Comparison of ENCODE assay signal across 13 cellular contexts in the genomic region with DNA sequence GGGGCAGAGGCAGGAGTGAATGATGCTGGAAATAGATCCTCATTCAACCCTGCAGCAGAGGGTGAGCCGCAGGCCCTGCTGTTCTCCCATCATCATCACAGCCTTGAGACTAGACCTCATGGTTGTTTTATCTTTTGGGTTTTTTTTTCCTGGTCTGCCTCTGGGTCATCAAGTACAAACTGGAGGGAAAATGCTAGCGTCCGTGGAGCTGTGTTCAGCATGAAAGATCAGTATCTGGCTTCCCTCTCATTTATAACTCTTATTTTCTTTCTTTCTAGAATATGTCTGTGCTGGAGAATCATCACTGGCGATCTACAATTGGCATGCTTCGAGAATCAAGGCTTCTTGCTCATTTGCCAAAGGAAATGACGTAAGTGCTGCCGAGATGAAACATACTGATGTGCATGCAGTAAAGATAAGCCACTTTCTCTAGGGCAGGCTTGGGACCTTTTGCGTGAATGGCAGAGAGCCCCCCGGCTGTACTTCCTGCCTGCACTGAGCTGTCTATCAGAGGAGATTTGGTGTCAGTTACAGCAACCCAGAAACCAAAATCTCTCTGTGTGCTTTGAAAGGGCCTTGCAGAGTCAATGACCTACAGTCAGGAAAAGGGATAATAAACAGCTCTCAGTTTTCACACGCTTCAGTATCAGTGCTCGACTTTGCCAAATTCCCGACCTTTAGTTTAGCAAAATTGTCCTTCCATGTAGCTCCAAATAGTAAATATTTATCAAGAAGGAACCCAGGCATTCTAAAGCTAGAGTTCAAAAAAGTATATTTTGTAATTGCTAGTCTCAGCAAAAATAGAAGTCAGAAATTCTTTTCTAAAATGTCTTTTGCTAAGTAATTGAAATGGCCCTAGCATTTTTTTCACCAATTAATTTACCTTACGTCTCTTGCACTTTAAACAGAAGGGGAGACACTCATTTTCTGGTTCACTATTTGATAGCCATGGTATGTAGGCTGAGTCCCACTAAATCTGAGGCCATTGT.
DNase-seq lines count a peak whose midpoint lies in the region; ATAC-seq, FAIRE-seq and TF ChIP-seq lines count a peak whose summit lies in the region.
"Had no signal": no experiment of that assay in that cellular context is flagged by ENCODE, and none has a peak within 500 bp of the region (broad histone marks: within the 10 kb centered on the region; RNA-seq: fewer than 3 reads in every experiment).

No MANE protein-coding gene starts in this region.

- intact Hi-C loops in activated CD4-positive, alpha-beta T cell treated with anti-CD3 and anti-CD28 coated beads for 36 hours (cut with DNase I, micrococcal nuclease): no loop called here
- intact Hi-C loops in HepG2 (cut with micrococcal nuclease; ENCODE audit: unreplicated experiment): no loop called here

- peaks cover 6% of the 10 kb centered on the region for H3K4me1 Mint-ChIP-seq in activated CD4-positive, alpha-beta T cell treated with anti-CD3 and anti-CD28 coated beads for 36 hours
- no peaks in the 10 kb centered on the region for H3K4me1 Mint-ChIP-seq in stimulated activated naive B cell treated with anti-CD40 and anti-IgM and Interleukin-4, amounts not matched to agents 10 μg/mL and 1 μg/mL and 100 μg/mL, for 72 hours
- H3K4me1 Mint-ChIP-seq: brain had no signal

- no peaks in the 10 kb centered on the region for H4K20me1 ChIP-seq in HepG2 (ENCODE audit: insufficient read depth, low read length)

- POLR2A ChIA-PET in activated CD4-positive, alpha-beta T cell treated with anti-CD3 and anti-CD28 coated beads for 36 hours (lab: Charles Lee): no interaction called here
- POLR2A ChIA-PET in HepG2 (lab: Yijun Ruan, JAX): no interaction called here

- no peak for TF ChIP-seq POLR2A in HepG2 (IDR thresholded peaks at IDR 0.05; ENCODE audit: insufficient read depth in 1 of 2, low read depth in 2 of 2, low read length in 2 of 2)

- H3K36me3 Mint-ChIP-seq in activated CD4-positive, alpha-beta T cell treated with anti-CD3 and anti-CD28 coated beads for 36 hours (ENCODE audit: low read depth): peaks cover 3% of the 10 kb centered on the region
- peaks cover 15 to 26% of the 10 kb centered on the region in 2 donors for H3K36me3 Mint-ChIP-seq in stimulated activated naive B cell treated with anti-CD40 and anti-IgM and Interleukin-4, amounts not matched to agents 10 μg/mL and 1 μg/mL and 100 μg/mL, for 72 hours

- ATAC-seq in activated CD4-positive, alpha-beta T cell treated with anti-CD3 and anti-CD28 coated beads for 36 hours: peak; percentile 66
- ATAC-seq in HepG2 (no peak), HG03378 (IDR thresholded peaks at IDR 0.05; ENCODE audit: unreplicated experiment) (no peak), HG03139 (IDR thresholded peaks at IDR 0.05; ENCODE audit: unreplicated experiment) (no peak)
- ATAC-seq in stimulated activated naive B cell treated with anti-CD40 and anti-IgM and Interleukin-4, amounts not matched to agents 10 μg/mL and 1 μg/mL and 100 μg/mL, for 72 hours (replicated peaks): no peak
- ATAC-seq: esophagus mucosa had no signal

- BruUV-seq in HepG2 (replicated peaks; lab: Mats Ljungman, UMichigan): no TSS peak

- H3K9me3 Mint-ChIP-seq in activated CD4-positive, alpha-beta T cell treated with anti-CD3 and anti-CD28 coated beads for 36 hours (ENCODE audit: low read depth): no peaks in the 10 kb centered on the region
- H3K9me3 Mint-ChIP-seq in stimulated activated naive B cell treated with anti-CD40 and anti-IgM and Interleukin-4, amounts not matched to agents 10 μg/mL and 1 μg/mL and 100 μg/mL, for 72 hours: no peaks in the 10 kb centered on the region

- no peak for TF ChIP-seq CTCF in brain microvascular endothelial cell (IDR thresholded peaks at IDR 0.05; ENCODE audit: low read depth, low read length, missing control alignments)
- no peak for TF ChIP-seq CTCF in HepG2 (CRISPR knock-in tag; IDR thresholded peaks at IDR 0.05)

- 20% methylated on average over 13 of the region's 13 CpGs for WGBS in HepG2 (ENCODE audit: low lambda C conversion rate)

- no peak overlapping the region for H2AFZ ChIP-seq in HepG2 (ENCODE audit: low read length)

- no peaks in the 10 kb centered on the region for H3K27me3 Mint-ChIP-seq in activated CD4-positive, alpha-beta T cell treated with anti-CD3 and anti-CD28 coated beads for 36 hours
- no peaks in the 10 kb centered on the region for H3K27me3 Mint-ChIP-seq in stimulated activated naive B cell treated with anti-CD40 and anti-IgM and Interleukin-4, amounts not matched to agents 10 μg/mL and 1 μg/mL and 100 μg/mL, for 72 hours
- H3K27me3 Mint-ChIP-seq: brain had no signal

- H3K79me2 ChIP-seq in HepG2 (ENCODE audit: insufficient read depth, low read length): no peaks in the 10 kb centered on the region

- DNase-seq in activated CD4-positive, alpha-beta T cell treated with anti-CD3 and anti-CD28 coated beads for 36 hours: peak; percentile 20
- no peak for DNase-seq in activated CD4-positive, alpha-beta T cell treated with anti-CD3 and anti-CD28 coated beads, Interleukin-2, amount 50 U/mL, for 4 hours
- peak; percentile 88 for DNase-seq in brain microvascular endothelial cell
- no peak for DNase-seq in HepG2 (ENCODE audit: low spot score)
- DNase-seq in stimulated activated naive B cell treated with anti-CD40 and anti-IgM and Interleukin-4, amounts not matched to agents 10 μg/mL and 1 μg/mL and 100 μg/mL, for 72 hours: no peak
- no peak for DNase-seq in NCI-H1436 (lab: John Stamatoyannopoulos, UW)
- DNase-seq: DMS153, NCI-H2029 had no signal

- peak overlapping the region; percentile 24 for H3K27ac Mint-ChIP-seq in activated CD4-positive, alpha-beta T cell treated with anti-CD3 and anti-CD28 coated beads for 36 hours
- peak overlapping the region; percentile 22 for H3K27ac Mint-ChIP-seq in stimulated activated naive B cell treated with anti-CD40 and anti-IgM and Interleukin-4, amounts not matched to agents 10 μg/mL and 1 μg/mL and 100 μg/mL, for 72 hours
- H3K27ac Mint-ChIP-seq: brain had no signal

- H3K4me3 Mint-ChIP-seq in activated CD4-positive, alpha-beta T cell treated with anti-CD3 and anti-CD28 coated beads for 36 hours: no peak overlapping the region
- no peak overlapping the region for H3K4me3 Mint-ChIP-seq in stimulated activated naive B cell treated with anti-CD40 and anti-IgM and Interleukin-4, amounts not matched to agents 10 μg/mL and 1 μg/mL and 100 μg/mL, for 72 hours
- H3K4me3 Mint-ChIP-seq: brain had no signal

- CTCF ChIA-PET in activated CD4-positive, alpha-beta T cell treated with anti-CD3 and anti-CD28 coated beads for 36 hours (lab: Charles Lee): interaction anchor here (1.4 kb wide), 1 partner anchor 53 kb away, joined by 4 read pairs; no protein-coding TSS in a partner anchor
- CTCF ChIA-PET in HepG2 (lab: Yijun Ruan, JAX; ENCODE audit: low intra/inter-chr PET ratio, low total read pairs): no interaction called here

- no peak for FAIRE-seq in HepG2 (lab: Jason Lieb, UNC)

- no peak overlapping the region for H3K9ac ChIP-seq in HepG2 (ENCODE audit: insufficient read depth, low read depth, low read length)

- no peak overlapping the region for H3K4me3 ChIP-seq in brain microvascular endothelial cell (ENCODE audit: low read depth, low read length)
- no peak overlapping the region for H3K4me3 ChIP-seq in HepG2 (replicated peaks in 1 of 3; ENCODE audit: insufficient read depth in 1 of 3, low read depth in 2 of 3, low read length in 3 of 3)

- TF ChIP-seq RAD21 in HepG2 (CRISPR knock-in tag; IDR thresholded peaks at IDR 0.05): no peak

- no peaks in the 10 kb centered on the region for H3K4me1 ChIP-seq in HepG2 (ENCODE audit: insufficient read depth, low read length)

- H3K27ac ChIP-seq in brain microvascular endothelial cell (peak overlapping the region; percentile 55), HepG2 (ENCODE audit: extremely low read length, insufficient read depth, low read length) (no peak overlapping the region)
- H3K27ac ChIP-seq: 22Rv1 had no signal

- H3K36me3 ChIP-seq in brain microvascular endothelial cell (replicated peaks) (peaks cover 2% of the 10 kb centered on the region), HepG2 (replicated peaks in 1 of 2; ENCODE audit: control insufficient read depth in 1 of 2, insufficient read depth in 2 of 2, low read length in 2 of 2) (no peaks in the 10 kb centered on the region)

- H3K27me3 ChIP-seq in brain microvascular endothelial cell (replicated peaks) (no peaks in the 10 kb centered on the region), HepG2 (ENCODE audit: control insufficient read depth in 1 of 2, insufficient read depth in 2 of 2, low read length in 2 of 2) (no peaks in the 10 kb centered on the region)

- no peaks in the 10 kb centered on the region for H3K9me3 ChIP-seq in HepG2 (ENCODE audit: low read length)

- TF ChIP-seq EP300 in HepG2 (IDR thresholded peaks at IDR 0.05; ENCODE audit: low read depth in 2 of 2, low read length in 2 of 2): no peak
- no peak for TF ChIP-seq EP300 in HepG2 (CRISPR knock-in tag; IDR thresholded peaks at IDR 0.05; ENCODE audit: borderline replicate concordance)

- H3K4me2 ChIP-seq in HepG2 (ENCODE audit: low read depth, low read length): no peak overlapping the region

- in situ Hi-C loops in brain microvascular endothelial cell (cut with HindIII; ENCODE audit: low pct_ligation_motif_present, low sequenced_read_pairs) (no loop called here), HepG2 (cut with HindIII; ENCODE audit: extremely low pct_ligation_motif_present, low pct_unique_long_range_greater_than_20kb) (no loop called here)

TF ChIP-seq in HepG2, 621 proteins besides CTCF, POLR2A, EP300 and RAD21:
- TF ChIP-seq MAFF (IDR thresholded peaks at IDR 0.05; ENCODE audit: low read depth, low read length) (peak; percentile 65; the same call in 1 of the 2 replicates), NR1H2 (CRISPR knock-in tag; IDR thresholded peaks at IDR 0.05; ENCODE audit: borderline replicate concordance, low read depth) (no peak), MAFK (conservative IDR thresholded peaks at IDR 0.05 in 1 of 2, IDR thresholded peaks at IDR 0.05 in 1 of 2; ENCODE audit: low read length in 2 of 2) (peak; percentile 70 to 81)

Comparison
In these comparisons a context has a peak if more than half of its experiments do, and no peak if none do; other contexts are left out.
1. DNase-seq: peak in activated CD4-positive, alpha-beta T cell treated with anti-CD3 and anti-CD28 coated beads for 36 hours (single experiment) and brain microvascular endothelial cell (single experiment); none in activated CD4-positive, alpha-beta T cell treated with anti-CD3 and anti-CD28 coated beads, Interleukin-2, amount 50 U/mL, for 4 hours (0 of 2), HepG2 (single experiment), stimulated activated naive B cell treated with anti-CD40 and anti-IgM and Interleukin-4, amounts not matched to agents 10 μg/mL and 1 μg/mL and 100 μg/mL, for 72 hours (single experiment) and NCI-H1436 (single experiment).